In genomic region chr5:177302354-177303110, GRCh38 we compare ENCODE assay signal across 1 cellular context.
TF ChIP-seq lines count a peak whose summit lies in the region.

No MANE protein-coding gene starts in this region.

TF ChIP-seq in A549, 52 proteins besides CTCF, POLR2A, EP300 and RAD21 (continued from another document):
- TF ChIP-seq ELK1 (IDR thresholded peaks at IDR 0.05; ENCODE audit: low read depth, low read length), result no peak
- no peak for TF ChIP-seq RARB (CRISPR knock-in tag; IDR thresholded peaks at IDR 0.05)
- no peak for TF ChIP-seq SMC3 (IDR thresholded peaks at IDR 0.05)
- no peak for TF ChIP-seq ZSCAN20 (CRISPR knock-in tag; IDR thresholded peaks at IDR 0.05)
- no peak for TF ChIP-seq RFX5 (IDR thresholded peaks at IDR 0.05)
- TF ChIP-seq ZFP36 (IDR thresholded peaks at IDR 0.05; ENCODE audit: borderline replicate concordance, partially characterized antibody), result no peak
- TF ChIP-seq MAFK (IDR thresholded peaks at IDR 0.05; ENCODE audit: partially characterized antibody), result no peak
- TF ChIP-seq CBX2 (IDR thresholded peaks at IDR 0.05; ENCODE audit: borderline replicate concordance, low read depth), result no peak
